17 cellular contexts compared by ENCODE assay signal in the genomic region with DNA sequence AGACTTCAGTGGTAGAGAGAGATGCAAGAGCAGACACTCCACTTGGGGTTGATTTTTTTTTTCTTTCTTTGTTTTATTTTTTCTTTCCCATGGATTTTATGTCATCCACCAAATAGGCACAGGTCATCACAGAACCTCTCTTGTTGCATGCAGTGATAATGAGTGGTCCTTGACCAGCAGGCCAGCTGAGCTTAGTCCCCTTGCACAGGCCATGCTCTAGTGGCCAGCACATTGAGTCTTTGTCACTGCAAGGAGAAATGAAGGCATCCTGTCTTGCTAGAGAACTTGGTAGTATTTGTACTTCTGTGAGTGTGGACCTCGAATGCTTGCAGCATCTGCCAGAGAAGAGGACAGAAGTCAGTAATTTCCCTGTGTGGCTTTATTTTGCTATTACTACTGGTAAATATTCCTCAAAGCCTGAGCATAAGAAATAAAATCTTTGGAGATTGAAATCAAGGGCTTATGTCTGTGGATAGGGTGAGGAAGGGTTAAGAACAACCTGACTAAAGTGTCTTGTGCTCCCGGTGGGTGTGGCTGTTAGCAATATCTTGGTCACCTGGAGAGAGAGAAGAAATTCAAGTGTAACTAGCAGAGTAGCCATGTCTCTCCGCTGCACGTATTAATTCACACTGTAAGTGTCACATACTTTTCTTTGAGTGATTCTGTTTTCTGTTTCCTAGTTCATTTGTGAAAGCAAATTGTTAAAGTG. TPM values are rescaled to one million over a fixed set of nuclear protein-coding genes. Genes with fewer than 3 reads are reported as not detected.
DNase-seq lines count a peak whose midpoint lies in the region; ATAC-seq and TF ChIP-seq lines count a peak whose summit lies in the region.
"Had no signal": no experiment of that assay in that cellular context is flagged by ENCODE, and none has a peak within 500 bp of the region (broad histone marks: within the 10 kb centered on the region; RNA-seq: fewer than 3 reads in every experiment).

No MANE protein-coding gene starts in this region.

- no peak for TF ChIP-seq EP300 in tibial nerve (IDR thresholded peaks at IDR 0.05)

- H3K4me1 Mint-ChIP-seq in CD4-positive, alpha-beta T cell (ENCODE audit: low read depth) = peaks cover 58% of the 10 kb centered on the region
- peaks cover 28 to 39% (median 32%) of the 10 kb centered on the region in 3 donors for H3K4me1 Mint-ChIP-seq in IgD-negative memory B cell
- H3K4me1 Mint-ChIP-seq in activated naive CD8-positive, alpha-beta T cell treated with anti-CD3 and anti-CD28 coated beads, Interleukin-2, amount 10 ng/mL, durations not matched to agents 7 days and 5 days = peaks cover 44% of the 10 kb centered on the region
- H3K4me1 Mint-ChIP-seq in natural killer cell treated with Interleukin-12 subunit alpha and Interleukin-12 subunit beta and Interleukin-15 and Interleukin-18, amount 100 ng/mL, for 72 hours (ENCODE audit: low read depth in 2 of 2) = peaks cover 49% of the 10 kb centered on the region in 2 donors

- no peak for ATAC-seq in CD4-positive, alpha-beta T cell (ENCODE audit: poor library complexity)
- ATAC-seq in activated naive CD8-positive, alpha-beta T cell treated with anti-CD3 and anti-CD28 coated beads, Interleukin-2, amount 10 ng/mL, durations not matched to agents 7 days and 5 days (ENCODE audit: low read depth) = no peak
- ATAC-seq in natural killer cell treated with Interleukin-12 subunit alpha and Interleukin-12 subunit beta and Interleukin-15 and Interleukin-18, amount 100 ng/mL, for 72 hours = no peak
- no peak for ATAC-seq in HG02571 (IDR thresholded peaks at IDR 0.05; ENCODE audit: unreplicated experiment)
- ATAC-seq: activated CD4-positive, CD25-positive, alpha-beta regulatory T cell treated with anti-CD3 and anti-CD28 coated beads, Interleukin-2, amount 50 U/mL, for 24 hours; K562 had no signal

- no peaks in the 10 kb centered on the region for H3K9me3 Mint-ChIP-seq in CD4-positive, alpha-beta T cell
- H3K9me3 Mint-ChIP-seq in IgD-negative memory B cell = no peaks in the 10 kb centered on the region
- H3K9me3 Mint-ChIP-seq in activated naive CD8-positive, alpha-beta T cell treated with anti-CD3 and anti-CD28 coated beads, Interleukin-2, amount 10 ng/mL, durations not matched to agents 7 days and 5 days = no peaks in the 10 kb centered on the region
- H3K9me3 Mint-ChIP-seq in natural killer cell treated with Interleukin-12 subunit alpha and Interleukin-12 subunit beta and Interleukin-15 and Interleukin-18, amount 100 ng/mL, for 72 hours = no peaks in the 10 kb centered on the region

- peak overlapping the region; percentile 98 for H3K27ac Mint-ChIP-seq in CD4-positive, alpha-beta T cell
- H3K27ac Mint-ChIP-seq in IgD-negative memory B cell = peak overlapping the region in 2 of 3 donors; percentile 35 to 65
- peak overlapping the region; percentile 32 for H3K27ac Mint-ChIP-seq in activated naive CD8-positive, alpha-beta T cell treated with anti-CD3 and anti-CD28 coated beads, Interleukin-2, amount 10 ng/mL, durations not matched to agents 7 days and 5 days
- H3K27ac Mint-ChIP-seq in natural killer cell treated with Interleukin-12 subunit alpha and Interleukin-12 subunit beta and Interleukin-15 and Interleukin-18, amount 100 ng/mL, for 72 hours = peak overlapping the region; percentile 98 to 100
- H3K27ac Mint-ChIP-seq: progenitor cell of endocrine pancreas had no signal

- POLR2A ChIA-PET in CD4-positive, alpha-beta T cell (lab: Charles Lee) = interaction anchor here (0.7 kb wide), 1 partner anchor 131 kb away, joined by 3 read pairs; no protein-coding TSS in a partner anchor
- POLR2A ChIA-PET in activated naive CD8-positive, alpha-beta T cell treated with anti-CD3 and anti-CD28 coated beads, Interleukin-2, amount 10 ng/mL, durations not matched to agents 7 days and 5 days (lab: Charles Lee) = interaction anchor here (0.7 kb wide), 1 partner anchor 34 kb away, joined by 3 read pairs; no protein-coding TSS in a partner anchor

- H3K27me3 Mint-ChIP-seq in CD4-positive, alpha-beta T cell = no peaks in the 10 kb centered on the region
- no peaks in the 10 kb centered on the region for H3K27me3 Mint-ChIP-seq in IgD-negative memory B cell
- no peaks in the 10 kb centered on the region for H3K27me3 Mint-ChIP-seq in activated naive CD8-positive, alpha-beta T cell treated with anti-CD3 and anti-CD28 coated beads, Interleukin-2, amount 10 ng/mL, durations not matched to agents 7 days and 5 days
- no peaks in the 10 kb centered on the region for H3K27me3 Mint-ChIP-seq in natural killer cell treated with Interleukin-12 subunit alpha and Interleukin-12 subunit beta and Interleukin-15 and Interleukin-18, amount 100 ng/mL, for 72 hours
- H3K27me3 Mint-ChIP-seq: progenitor cell of endocrine pancreas had no signal

- H3K36me3 ChIP-seq in tibial nerve = peaks cover 0 to 77% (median 3%) of the 10 kb centered on the region in 3 donors

- no peak for TF ChIP-seq CTCF in CD4-positive, alpha-beta T cell (IDR thresholded peaks at IDR 0.05)
- TF ChIP-seq CTCF in tibial nerve (IDR thresholded peaks at IDR 0.05) = no peak

- DNase-seq in CD4-positive, alpha-beta T cell = no peak
- no peak for DNase-seq in activated naive CD8-positive, alpha-beta T cell treated with anti-CD3 and anti-CD28 coated beads, Interleukin-2, amount 10 ng/mL, durations not matched to agents 7 days and 5 days
- no peak for DNase-seq in natural killer cell treated with Interleukin-12 subunit alpha and Interleukin-12 subunit beta and Interleukin-15 and Interleukin-18, amount 100 ng/mL, for 72 hours (ENCODE audit: low spot score)
- no peak for DNase-seq in NCI-H187 treated with DMSO at 0.1 percent for 48 hours (lab: John Stamatoyannopoulos, UW)
- DNase-seq in tibial nerve (ENCODE audit: low spot score in 2 of 2) = no peak
- DNase-seq: activated effector memory CD4-positive, alpha-beta T cell treated with Interleukin-2 at 50 U/mL for 16 hours; caudate nucleus; glutamatergic neuron; islet precursor cell; NCI-H1436 treated with DMSO at 0.1 percent for 48 hours; NCI-H510A treated with DMSO at 0.1 percent for 48 hours; SW 1271 had no signal

- intact Hi-C loops in CD4-positive, alpha-beta T cell (cut with DNase I, micrococcal nuclease) = loop anchor here in 1 of 2 experiments (5.0 kb wide), 1 partner anchor 110 kb away; no protein-coding TSS in a partner anchor

- peak overlapping the region; percentile 16 for H3K27ac ChIP-seq in CD4-positive, alpha-beta T cell (ENCODE audit: low read depth, low read length)
- peak overlapping the region in 1 of 4 donors; percentile 6 for H3K27ac ChIP-seq in tibial nerve

- peak overlapping the region; percentile 32 for H3K4me3 Mint-ChIP-seq in CD4-positive, alpha-beta T cell
- peak overlapping the region in 2 of 4 donors; percentile 2 to 3 for H3K4me3 Mint-ChIP-seq in IgD-negative memory B cell
- H3K4me3 Mint-ChIP-seq in activated naive CD8-positive, alpha-beta T cell treated with anti-CD3 and anti-CD28 coated beads, Interleukin-2, amount 10 ng/mL, durations not matched to agents 7 days and 5 days = no peak overlapping the region
- peak overlapping the region; percentile 60 for H3K4me3 Mint-ChIP-seq in natural killer cell treated with Interleukin-12 subunit alpha and Interleukin-12 subunit beta and Interleukin-15 and Interleukin-18, amount 100 ng/mL, for 72 hours

- H3K36me3 Mint-ChIP-seq in CD4-positive, alpha-beta T cell (ENCODE audit: low read depth) = peaks cover 38% of the 10 kb centered on the region
- H3K36me3 Mint-ChIP-seq in IgD-negative memory B cell = peaks cover 3% of the 10 kb centered on the region
- peaks cover 24% of the 10 kb centered on the region for H3K36me3 Mint-ChIP-seq in activated naive CD8-positive, alpha-beta T cell treated with anti-CD3 and anti-CD28 coated beads, Interleukin-2, amount 10 ng/mL, durations not matched to agents 7 days and 5 days
- H3K36me3 Mint-ChIP-seq in natural killer cell treated with Interleukin-12 subunit alpha and Interleukin-12 subunit beta and Interleukin-15 and Interleukin-18, amount 100 ng/mL, for 72 hours = peaks cover 13% of the 10 kb centered on the region

- no peak for TF ChIP-seq POLR2A in tibial nerve (IDR thresholded peaks at IDR 0.05)

- H3K4me3 ChIP-seq in tibial nerve = no peak overlapping the region
- H3K4me3 ChIP-seq: K562 had no signal

- WGBS in tibial nerve, 2 donors = 76 to 81% methylated on average over 4 of the region's 4 CpGs

- H3K27me3 ChIP-seq in CD4-positive, alpha-beta T cell (ENCODE audit: control insufficient read depth, insufficient read depth, low read length) = no peaks in the 10 kb centered on the region
- no peaks in the 10 kb centered on the region for H3K27me3 ChIP-seq in tibial nerve

- CTCF ChIA-PET in CD4-positive, alpha-beta T cell (lab: Charles Lee) = interaction anchor here (3.4 kb wide), 1 partner anchor 20 kb away, joined by 13 read pairs; no protein-coding TSS in a partner anchor

- peaks cover 0 to 21% (median 19%) of the 10 kb centered on the region in 4 donors for H3K4me1 ChIP-seq in tibial nerve

- H3K9me3 ChIP-seq in CD4-positive, alpha-beta T cell (ENCODE audit: control insufficient read depth, low read length) = no peaks in the 10 kb centered on the region
- H3K9me3 ChIP-seq in tibial nerve = no peaks in the 10 kb centered on the region

RNA-seq across cellular contexts. Expression of gene NCS1, which starts 45.3 kb away (rescaled TPM):
- total RNA-seq in CD4-positive, alpha-beta T cell = under 1 TPM in 1 of 2 experiments, not detected in 1; 0.17 TPM
- polyA plus RNA-seq in IgD-negative memory B cell = not detected
- 1 to 10 TPM; 1.1 to 1.4 TPM for total RNA-seq in activated naive CD8-positive, alpha-beta T cell treated with anti-CD3 and anti-CD28 coated beads, Interleukin-2, amount 10 ng/mL, durations not matched to agents 7 days and 5 days
- total RNA-seq in natural killer cell treated with Interleukin-12 subunit alpha and Interleukin-12 subunit beta and Interleukin-15 and Interleukin-18, amount 100 ng/mL, for 72 hours = 10 to 100 TPM; 31.0 to 38.1 TPM
- 10 to 100 TPM in 2 of 4 donors, 1 to 10 TPM in 2; 5.7 to 10.7 (median 9.7) TPM for total RNA-seq in tibial nerve

Comparison
In these comparisons a context has a peak if more than half of its experiments do, and no peak if none do; other contexts are left out.
1. H3K27ac Mint-ChIP-seq: peak in every context shown above with its lines; median percentile 99 in natural killer cell treated with Interleukin-12 subunit alpha and Interleukin-12 subunit beta and Interleukin-15 and Interleukin-18, amount 100 ng/mL, for 72 hours; 98 in CD4-positive, alpha-beta T cell; 50 in IgD-negative memory B cell; 32 in activated naive CD8-positive, alpha-beta T cell treated with anti-CD3 and anti-CD28 coated beads, Interleukin-2, amount 10 ng/mL, durations not matched to agents 7 days and 5 days.